In the genomic region with DNA sequence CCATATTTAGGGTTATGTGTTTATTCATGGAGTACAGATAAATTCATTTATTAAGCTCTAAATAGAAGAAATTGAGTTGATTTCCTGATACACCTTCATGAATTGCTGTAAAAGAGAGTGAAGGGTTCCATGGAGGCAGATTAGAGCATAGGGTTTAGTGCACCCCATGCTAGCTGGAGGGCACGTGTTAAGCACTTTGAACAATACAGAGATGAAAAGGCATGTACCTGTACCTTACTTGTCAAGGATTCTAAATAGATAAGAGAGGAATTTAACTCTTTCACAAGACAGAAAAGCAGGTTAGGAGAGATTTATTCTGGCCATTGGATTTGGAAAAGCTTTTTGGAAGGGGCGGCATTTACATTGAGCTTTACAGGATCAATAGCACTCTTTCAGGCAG, we compare ENCODE assay signal across 20 cellular contexts. TPM values are rescaled to one million over a fixed set of nuclear protein-coding genes. Genes with fewer than 3 reads are reported as not detected.
DNase-seq lines count a peak whose midpoint lies in the region; ATAC-seq and TF ChIP-seq lines count a peak whose summit lies in the region.
"Had no signal": no experiment of that assay in that cellular context is flagged by ENCODE, and none has a peak within 500 bp of the region (broad histone marks: within the 10 kb centered on the region; RNA-seq: fewer than 3 reads in every experiment).

No MANE protein-coding gene starts in this region.

- CTCF ChIA-PET in CD4-positive, alpha-beta memory T cell (lab: Charles Lee; ENCODE audit: partially characterized antibody): interaction anchor here (0.8 to 3.1 kb wide), 6 partner anchors 9 to 64 kb away, joined by 4 to 7 read pairs (median 6); no protein-coding TSS in a partner anchor

- POLR2A ChIA-PET in CD4-positive, alpha-beta memory T cell (lab: Charles Lee; ENCODE audit: partially characterized antibody): interaction anchor here (0.7 to 1.4 kb wide), 9 partner anchors 9 to 308 kb away, joined by 3 to 6 read pairs (median 3); partner anchors contain the start of genes DMXL1 and TNFAIP8

- H3K27ac Mint-ChIP-seq in T-helper 1 cell treated with Interleukin-12 subunit alpha and Interleukin-12 subunit beta and Interleukin-4 antibody, amounts not matched to agents 30 μg/mL and 1 μg/mL, for 36 hours: peak overlapping the region; percentile 75
- H3K27ac Mint-ChIP-seq in CD4-positive, alpha-beta memory T cell: peak overlapping the region; percentile 30 to 82 (median 53)
- peak overlapping the region; percentile 38 for H3K27ac Mint-ChIP-seq in activated T-helper 2 cell treated with anti-CD3 and anti-CD28 coated beads, Interferon-gamma antibody, Interleukin-2, Interleukin-4, amounts not matched to agents 10 μg/mL and 5 μg/mL and 100 μg/mL, durations not matched to agents 14 hours and 24 hours and 36 hours
- H3K27ac Mint-ChIP-seq in naive B cell: peak overlapping the region; percentile 85 to 96 (median 92)
- H3K27ac Mint-ChIP-seq: brain had no signal

- peaks cover 32% of the 10 kb centered on the region for H3K36me3 Mint-ChIP-seq in T-helper 1 cell treated with Interleukin-12 subunit alpha and Interleukin-12 subunit beta and Interleukin-4 antibody, amounts not matched to agents 30 μg/mL and 1 μg/mL, for 36 hours (ENCODE audit: low read depth)
- H3K36me3 Mint-ChIP-seq in CD4-positive, alpha-beta memory T cell: peaks cover 13 to 30% of the 10 kb centered on the region in 2 donors
- H3K36me3 Mint-ChIP-seq in activated T-helper 2 cell treated with anti-CD3 and anti-CD28 coated beads, Interferon-gamma antibody, Interleukin-2, Interleukin-4, amounts not matched to agents 10 μg/mL and 5 μg/mL and 100 μg/mL, durations not matched to agents 14 hours and 24 hours and 36 hours (ENCODE audit: low read depth): peaks cover 73% of the 10 kb centered on the region
- H3K36me3 Mint-ChIP-seq in naive B cell: peaks cover 0 to 9% of the 10 kb centered on the region in 2 donors
- H3K36me3 Mint-ChIP-seq: brain had no signal

- TF ChIP-seq POLR2A in erythroblast (IDR thresholded peaks at IDR 0.05; ENCODE audit: low read length) (no peak), ovary (IDR thresholded peaks at IDR 0.05) (no peak)

- no peaks in the 10 kb centered on the region for H3K27me3 Mint-ChIP-seq in T-helper 1 cell treated with Interleukin-12 subunit alpha and Interleukin-12 subunit beta and Interleukin-4 antibody, amounts not matched to agents 30 μg/mL and 1 μg/mL, for 36 hours (ENCODE audit: low read depth)
- no peaks in the 10 kb centered on the region for H3K27me3 Mint-ChIP-seq in CD4-positive, alpha-beta memory T cell
- H3K27me3 Mint-ChIP-seq in activated T-helper 2 cell treated with anti-CD3 and anti-CD28 coated beads, Interferon-gamma antibody, Interleukin-2, Interleukin-4, amounts not matched to agents 10 μg/mL and 5 μg/mL and 100 μg/mL, durations not matched to agents 14 hours and 24 hours and 36 hours (ENCODE audit: low read depth): no peaks in the 10 kb centered on the region
- no peaks in the 10 kb centered on the region for H3K27me3 Mint-ChIP-seq in naive B cell
- H3K27me3 Mint-ChIP-seq: brain had no signal

- intact Hi-C loops in CD4-positive, alpha-beta memory T cell (cut with micrococcal nuclease): no loop called here
- intact Hi-C loops in activated T-helper 2 cell treated with anti-CD3 and anti-CD28 coated beads, Interferon-gamma antibody, Interleukin-2, Interleukin-4, amounts not matched to agents 10 μg/mL and 5 μg/mL and 100 μg/mL, durations not matched to agents 14 hours and 24 hours and 36 hours (cut with micrococcal nuclease): no loop called here
- intact Hi-C loops in ovary (cut with DNase I): no loop called here

- ATAC-seq in naive B cell (ENCODE audit: low read depth in 2 of 2): no peak

- no peaks in the 10 kb centered on the region for H3K36me3 ChIP-seq in CD4-positive, alpha-beta memory T cell (ENCODE audit: insufficient read depth, low read length)
- H3K36me3 ChIP-seq in ovary: no peaks in the 10 kb centered on the region
- H3K36me3 ChIP-seq: colonic mucosa, left ventricle myocardium inferior, MG63, uterus had no signal

- H3K9me3 Mint-ChIP-seq in T-helper 1 cell treated with Interleukin-12 subunit alpha and Interleukin-12 subunit beta and Interleukin-4 antibody, amounts not matched to agents 30 μg/mL and 1 μg/mL, for 36 hours: no peaks in the 10 kb centered on the region
- H3K9me3 Mint-ChIP-seq in CD4-positive, alpha-beta memory T cell: no peaks in the 10 kb centered on the region
- H3K9me3 Mint-ChIP-seq in activated T-helper 2 cell treated with anti-CD3 and anti-CD28 coated beads, Interferon-gamma antibody, Interleukin-2, Interleukin-4, amounts not matched to agents 10 μg/mL and 5 μg/mL and 100 μg/mL, durations not matched to agents 14 hours and 24 hours and 36 hours: no peaks in the 10 kb centered on the region
- no peaks in the 10 kb centered on the region for H3K9me3 Mint-ChIP-seq in naive B cell
- H3K9me3 Mint-ChIP-seq: brain had no signal

- TF ChIP-seq EP300 in ovary (IDR thresholded peaks at IDR 0.05): no peak

- H3K4me1 ChIP-seq in CD4-positive, alpha-beta memory T cell (ENCODE audit: insufficient read depth, low read length): peaks cover 84% of the 10 kb centered on the region
- H3K4me1 ChIP-seq in ovary (ENCODE audit: insufficient read depth): no peaks in the 10 kb centered on the region
- H3K4me1 ChIP-seq: colonic mucosa, left ventricle myocardium inferior, uterus had no signal

- H3K27ac ChIP-seq in CD4-positive, alpha-beta memory T cell (ENCODE audit: low read depth, low read length): no peak overlapping the region
- no peak overlapping the region for H3K27ac ChIP-seq in ovary
- H3K27ac ChIP-seq: 22Rv1, colonic mucosa, left ventricle myocardium inferior, uterus had no signal

- 95 to 99% (median 97%) methylated on average over 2 of the region's 2 CpGs for WGBS in ovary, 3 donors

- H3K9me3 ChIP-seq in CD4-positive, alpha-beta memory T cell (ENCODE audit: control insufficient read depth in 1 of 2, low read length in 2 of 2): no peaks in the 10 kb centered on the region
- no peaks in the 10 kb centered on the region for H3K9me3 ChIP-seq in ovary
- H3K9me3 ChIP-seq: colonic mucosa, left ventricle myocardium inferior, MG63, uterus had no signal

- no peak for DNase-seq in T-helper 1 cell
- DNase-seq in CD4-positive, alpha-beta memory T cell: no peak
- DNase-seq in activated T-helper 2 cell treated with anti-CD3 and anti-CD28 coated beads, Interferon-gamma antibody, Interleukin-2, Interleukin-4, amounts not matched to agents 10 μg/mL and 5 μg/mL and 100 μg/mL, durations not matched to agents 14 hours and 24 hours and 36 hours (ENCODE audit: low spot score): no peak
- DNase-seq in naive B cell: no peak
- no peak for DNase-seq in erythroblast (lab: John Stamatoyannopoulos, UW)
- DNase-seq in CD1c-positive myeloid dendritic cell (ENCODE audit: extremely low spot score): no peak
- no peak for DNase-seq in ovary
- DNase-seq: activated CD4-positive, CD25-positive, alpha-beta regulatory T cell; colonic mucosa; left ventricle myocardium inferior; NCI-H146; NCI-H524 treated with DMSO at 0.1 percent for 48 hours; stimulated activated CD4-positive, alpha-beta T cell treated with anti-CD3 and anti-CD28 coated beads, Interleukin-4, amount 100 ng/mL, for 4 hours; T1000; uterus had no signal

- no peak overlapping the region for H3K4me3 Mint-ChIP-seq in T-helper 1 cell treated with Interleukin-12 subunit alpha and Interleukin-12 subunit beta and Interleukin-4 antibody, amounts not matched to agents 30 μg/mL and 1 μg/mL, for 36 hours
- peak overlapping the region in 4 of 8 donors; percentile 1 to 51 (median 12) for H3K4me3 Mint-ChIP-seq in CD4-positive, alpha-beta memory T cell
- no peak overlapping the region for H3K4me3 Mint-ChIP-seq in activated T-helper 2 cell treated with anti-CD3 and anti-CD28 coated beads, Interferon-gamma antibody, Interleukin-2, Interleukin-4, amounts not matched to agents 10 μg/mL and 5 μg/mL and 100 μg/mL, durations not matched to agents 14 hours and 24 hours and 36 hours (ENCODE audit: low read depth)
- peak overlapping the region in 6 of 8 donors; percentile 1 to 59 (median 36) for H3K4me3 Mint-ChIP-seq in naive B cell
- H3K4me3 Mint-ChIP-seq: brain had no signal

- H3K4me1 Mint-ChIP-seq in T-helper 1 cell treated with Interleukin-12 subunit alpha and Interleukin-12 subunit beta and Interleukin-4 antibody, amounts not matched to agents 30 μg/mL and 1 μg/mL, for 36 hours (ENCODE audit: low read depth): peaks cover 47% of the 10 kb centered on the region
- peaks cover 53 to 82% (median 67%) of the 10 kb centered on the region in 4 donors for H3K4me1 Mint-ChIP-seq in CD4-positive, alpha-beta memory T cell
- peaks cover 56% of the 10 kb centered on the region for H3K4me1 Mint-ChIP-seq in activated T-helper 2 cell treated with anti-CD3 and anti-CD28 coated beads, Interferon-gamma antibody, Interleukin-2, Interleukin-4, amounts not matched to agents 10 μg/mL and 5 μg/mL and 100 μg/mL, durations not matched to agents 14 hours and 24 hours and 36 hours (ENCODE audit: low read depth)
- peaks cover 51 to 81% (median 53%) of the 10 kb centered on the region in 3 donors for H3K4me1 Mint-ChIP-seq in naive B cell

- no peaks in the 10 kb centered on the region for H3K27me3 ChIP-seq in CD4-positive, alpha-beta memory T cell (ENCODE audit: insufficient read depth, low read length)
- H3K27me3 ChIP-seq in ovary: no peaks in the 10 kb centered on the region
- H3K27me3 ChIP-seq: colonic mucosa, MG63, uterus had no signal

- TF ChIP-seq CTCF in ovary (IDR thresholded peaks at IDR 0.05): no peak

- H3K4me3 ChIP-seq in CD4-positive, alpha-beta memory T cell (ENCODE audit: low read length in 2 of 2): no peak overlapping the region
- no peak overlapping the region for H3K4me3 ChIP-seq in ovary
- H3K4me3 ChIP-seq: colonic mucosa, left ventricle myocardium inferior, MG63, smooth muscle cell, uterus had no signal

RNA-seq across cellular contexts. Expression of gene TNFAIP8, which starts 23.3 kb away (rescaled TPM):
- total RNA-seq in CD4-positive, alpha-beta memory T cell: 100 to 1,000 TPM; 167 to 176 TPM
- polyA plus RNA-seq in CD4-positive, alpha-beta memory T cell: 100 to 1,000 TPM; 277 to 423 TPM
- 112 and 117 TPM in 2 replicates for total RNA-seq in activated T-helper 2 cell treated with anti-CD3 and anti-CD28 coated beads, Interferon-gamma antibody, Interleukin-2, Interleukin-4, amounts not matched to agents 10 μg/mL and 5 μg/mL and 100 μg/mL, durations not matched to agents 14 hours and 24 hours and 36 hours
- 100 to 1,000 TPM; 224 to 432 (median 315) TPM for polyA plus RNA-seq in naive B cell (ENCODE audit: low read depth in 6 of 6)
- 10 to 100 TPM in 1 of 7 donors, 1 to 10 TPM in 6; 1.4 to 14.6 (median 4.5) TPM for total RNA-seq in ovary
- 10 to 100 TPM in 1 of 2 donors, 1 to 10 TPM in 1; 5.0 to 12.0 TPM for polyA plus RNA-seq in ovary

Comparison
In these comparisons a context has a peak if more than half of its experiments do, and no peak if none do; other contexts are left out.
1. H3K27ac Mint-ChIP-seq: peak in every context shown above with its lines; median percentile 92 in naive B cell; 75 in T-helper 1 cell treated with Interleukin-12 subunit alpha and Interleukin-12 subunit beta and Interleukin-4 antibody, amounts not matched to agents 30 μg/mL and 1 μg/mL, for 36 hours; 53 in CD4-positive, alpha-beta memory T cell; 38 in activated T-helper 2 cell treated with anti-CD3 and anti-CD28 coated beads, Interferon-gamma antibody, Interleukin-2, Interleukin-4, amounts not matched to agents 10 μg/mL and 5 μg/mL and 100 μg/mL, durations not matched to agents 14 hours and 24 hours and 36 hours.
2. H3K4me3 Mint-ChIP-seq: peak in naive B cell (6 of 8); none in T-helper 1 cell treated with Interleukin-12 subunit alpha and Interleukin-12 subunit beta and Interleukin-4 antibody, amounts not matched to agents 30 μg/mL and 1 μg/mL, for 36 hours (single experiment) and activated T-helper 2 cell treated with anti-CD3 and anti-CD28 coated beads, Interferon-gamma antibody, Interleukin-2, Interleukin-4, amounts not matched to agents 10 μg/mL and 5 μg/mL and 100 μg/mL, durations not matched to agents 14 hours and 24 hours and 36 hours (single experiment).